14 cellular contexts compared by ENCODE assay signal in genomic region chr7:158317238-158318205, GRCh38.
A peak's percentile ranks its signal among the peaks of the same experiment; 100 is the strongest.
DNase-seq lines count a peak whose midpoint lies in the region; ATAC-seq, FAIRE-seq and TF ChIP-seq lines count a peak whose summit lies in the region.
"Had no signal": no experiment of that assay in that cellular context is flagged by ENCODE, and none has a peak within 500 bp of the region (broad histone marks: within the 10 kb centered on the region; RNA-seq: fewer than 3 reads in every experiment).

No MANE protein-coding gene starts in this region.

- peak; percentile 52 for TF ChIP-seq EP300 in neural cell (conservative IDR thresholded peaks at IDR 0.05; ENCODE audit: poor library complexity, severe bottlenecking)

- H3K36me3 ChIP-seq in heart left ventricle (no peaks in the 10 kb centered on the region), neural cell (ENCODE audit: insufficient read depth, low read length) (peaks cover 4% of the 10 kb centered on the region)

- H2AFZ ChIP-seq in neural cell (ENCODE audit: low read depth, low read length): peak overlapping the region; percentile 21

- no peak for TF ChIP-seq POLR2A in heart left ventricle (IDR thresholded peaks at IDR 0.05)
- no peak for TF ChIP-seq POLR2A in GM18505 (IDR thresholded peaks at IDR 0.05; ENCODE audit: borderline replicate concordance, extremely low read depth, insufficient read depth, insufficient read length)

- FAIRE-seq in frontal cortex (lab: Jason Lieb, UNC): no peak

- H3K27ac ChIP-seq in heart left ventricle (peak overlapping the region in 6 of 12 donors; percentile 8 to 72 (median 56)), neural cell (ENCODE audit: low read length) (peak overlapping the region; percentile 84)

- no peaks in the 10 kb centered on the region for H3F3A ChIP-seq in neural cell (ENCODE audit: insufficient read depth, low read length, poor library complexity, severe bottlenecking)

- peak in 2 of 5 donors; percentile 31 to 51 for DNase-seq in heart left ventricle
- no peak for DNase-seq in Right ventricle myocardium superior
- DNase-seq in frontal cortex (ENCODE audit: low spot score in 2 of 2): peak; percentile 58 to 61
- DNase-seq in left colon: no peak
- DNase-seq in NK-92 treated with Interleukin-12 subunit alpha and Interleukin-12 subunit beta, amount 100 ng/mL, for 24 hours (lab: John Stamatoyannopoulos, UW): no peak
- DNase-seq: activated CD4-positive, alpha-beta memory T cell treated with anti-CD3 and anti-CD28 coated beads for 36 hours; effector memory CD8-positive, alpha-beta T cell; NCI-H1417; NCI-H524; RPMI8226; stimulated activated CD4-positive, alpha-beta T cell treated with anti-CD3 and anti-CD28 coated beads, Interleukin-15, amount 100 ng/mL, for 24 hours had no signal

- no peaks in the 10 kb centered on the region for H3K79me2 ChIP-seq in neural cell (replicated peaks; ENCODE audit: insufficient read depth, low read length)

- peak overlapping the region; percentile 18 for H3K4me2 ChIP-seq in neural cell (ENCODE audit: low read length)

- no peaks in the 10 kb centered on the region for H3K9me3 ChIP-seq in heart left ventricle
- peaks cover 8% of the 10 kb centered on the region for H3K9me3 ChIP-seq in neural cell (ENCODE audit: low read length)

- H3K27me3 ChIP-seq in heart left ventricle (peaks cover 0 to 46% (median 15%) of the 10 kb centered on the region in 9 donors), neural cell (ENCODE audit: insufficient read depth, low read depth, low read length) (no peaks in the 10 kb centered on the region)

- peak in 3 of 4 donors; percentile 47 to 52 (median 47) for ATAC-seq in heart left ventricle
- ATAC-seq in Right ventricle myocardium superior (ENCODE audit: poor library complexity): no peak
- ATAC-seq in GM19023 (IDR thresholded peaks at IDR 0.05; ENCODE audit: unreplicated experiment): no peak
- no peak for ATAC-seq in GM18505 (IDR thresholded peaks at IDR 0.05; ENCODE audit: unreplicated experiment)
- ATAC-seq in left colon: no peak
- ATAC-seq: effector memory CD8-positive, alpha-beta T cell had no signal

- peak in 2 of 12 donors; percentile 14 to 20 for TF ChIP-seq CTCF in heart left ventricle (IDR thresholded peaks at IDR 0.05)
- TF ChIP-seq CTCF in neural cell (IDR thresholded peaks at IDR 0.05; ENCODE audit: poor library complexity, severe bottlenecking): no peak

- no peaks in the 10 kb centered on the region for H4K20me1 ChIP-seq in neural cell (ENCODE audit: insufficient read depth)

- WGBS in heart left ventricle, 4 donors: 18 to 35% (median 20%) methylated on average over 52 to 59 of the region's 59 CpGs

- intact Hi-C loops in heart left ventricle (cut with DNase I) (loop anchor here in 1 of 10 donors (2.0 kb wide), 1 partner anchor 79 kb away; no protein-coding TSS in a partner anchor), Right ventricle myocardium superior (cut with DNase I) (no loop called here), left colon (cut with DNase I, micrococcal nuclease) (no loop called here)

- TF ChIP-seq RAD21 in neural cell (conservative IDR thresholded peaks at IDR 0.05): peak; percentile 43

- H3K4me1 ChIP-seq in heart left ventricle: peaks cover 0 to 17% (median 0%) of the 10 kb centered on the region in 12 donors

- no peaks in the 10 kb centered on the region for H3K9me2 ChIP-seq in neural cell (ENCODE audit: insufficient read depth, low read length)

- H3K4me3 ChIP-seq in heart left ventricle: peak overlapping the region in 10 of 12 donors; percentile 3 to 46 (median 18)
- H3K4me3 ChIP-seq in neural cell (ENCODE audit: low read length): peak overlapping the region; percentile 59

- H3K9ac ChIP-seq in neural cell (ENCODE audit: low read length): peak overlapping the region; percentile 72

TF ChIP-seq in neural cell, 6 proteins besides CTCF, POLR2A, EP300 and RAD21:
- TF ChIP-seq, protein P1, sequence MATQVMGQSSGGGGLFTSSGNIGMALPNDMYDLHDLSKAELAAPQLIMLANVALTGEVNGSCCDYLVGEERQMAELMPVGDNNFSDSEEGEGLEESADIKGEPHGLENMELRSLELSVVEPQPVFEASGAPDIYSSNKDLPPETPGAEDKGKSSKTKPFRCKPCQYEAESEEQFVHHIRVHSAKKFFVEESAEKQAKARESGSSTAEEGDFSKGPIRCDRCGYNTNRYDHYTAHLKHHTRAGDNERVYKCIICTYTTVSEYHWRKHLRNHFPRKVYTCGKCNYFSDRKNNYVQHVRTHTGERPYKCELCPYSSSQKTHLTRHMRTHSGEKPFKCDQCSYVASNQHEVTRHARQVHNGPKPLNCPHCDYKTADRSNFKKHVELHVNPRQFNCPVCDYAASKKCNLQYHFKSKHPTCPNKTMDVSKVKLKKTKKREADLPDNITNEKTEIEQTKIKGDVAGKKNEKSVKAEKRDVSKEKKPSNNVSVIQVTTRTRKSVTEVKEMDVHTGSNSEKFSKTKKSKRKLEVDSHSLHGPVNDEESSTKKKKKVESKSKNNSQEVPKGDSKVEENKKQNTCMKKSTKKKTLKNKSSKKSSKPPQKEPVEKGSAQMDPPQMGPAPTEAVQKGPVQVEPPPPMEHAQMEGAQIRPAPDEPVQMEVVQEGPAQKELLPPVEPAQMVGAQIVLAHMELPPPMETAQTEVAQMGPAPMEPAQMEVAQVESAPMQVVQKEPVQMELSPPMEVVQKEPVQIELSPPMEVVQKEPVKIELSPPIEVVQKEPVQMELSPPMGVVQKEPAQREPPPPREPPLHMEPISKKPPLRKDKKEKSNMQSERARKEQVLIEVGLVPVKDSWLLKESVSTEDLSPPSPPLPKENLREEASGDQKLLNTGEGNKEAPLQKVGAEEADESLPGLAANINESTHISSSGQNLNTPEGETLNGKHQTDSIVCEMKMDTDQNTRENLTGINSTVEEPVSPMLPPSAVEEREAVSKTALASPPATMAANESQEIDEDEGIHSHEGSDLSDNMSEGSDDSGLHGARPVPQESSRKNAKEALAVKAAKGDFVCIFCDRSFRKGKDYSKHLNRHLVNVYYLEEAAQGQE (IDR thresholded peaks at IDR 0.05; ENCODE audit: borderline replicate concordance): peak; percentile 44
- no peak for TF ChIP-seq SMC3 (conservative IDR thresholded peaks at IDR 0.05; ENCODE audit: poor library complexity)
- TF ChIP-seq TAF1 (IDR thresholded peaks at IDR 0.05; ENCODE audit: low read depth): peak; percentile 42
- TF ChIP-seq EZH2 (IDR thresholded peaks at IDR 0.05; ENCODE audit: borderline replicate concordance, insufficient read depth, low read length, poor library complexity, severe bottlenecking): no peak
- TF ChIP-seq POLR2AphosphoS5 (IDR thresholded peaks at IDR 0.05): peak; percentile 76
- peak; percentile 11 for TF ChIP-seq MXI1 (conservative IDR thresholded peaks at IDR 0.05; ENCODE audit: poor library complexity, severe bottlenecking)

Comparison
In these comparisons a context has a peak if more than half of its experiments do, and no peak if none do; other contexts are left out.
1. ATAC-seq: peak in heart left ventricle (3 of 4); none in Right ventricle myocardium superior (single experiment), GM19023 (single experiment), GM18505 (single experiment) and left colon (single experiment).
2. DNase-seq: peak in frontal cortex (2 of 2); none in Right ventricle myocardium superior (single experiment), left colon (0 of 2) and NK-92 treated with Interleukin-12 subunit alpha and Interleukin-12 subunit beta, amount 100 ng/mL, for 24 hours (single experiment).